In genomic region chr1:200778766-200779165, GRCh38 we compare ENCODE assay signal across 29 cellular contexts.
"Had no signal": no experiment of that assay in that cellular context is flagged by ENCODE, and none has a peak within 500 bp of the region (broad histone marks: within the 10 kb centered on the region; RNA-seq: fewer than 3 reads in every experiment).

No MANE protein-coding gene starts in this region.

- ATAC-seq: gastroesophageal sphincter; left lobe of liver; stimulated activated naive B cell treated with anti-CD40 and anti-IgM and Interleukin-4, amounts not matched to agents 10 μg/mL and 1 μg/mL and 100 μg/mL, for 72 hours; T-helper 17 cell had no signal

- H3K27me3 ChIP-seq: breast epithelium, gastroesophageal sphincter, ovary, stomach, tibial artery had no signal

- H3K9me3 Mint-ChIP-seq: activated CD4-positive, alpha-beta memory T cell treated with anti-CD3 and anti-CD28 coated beads, Interleukin-2, amount 10 ng/mL, durations not matched to agents 7 days and 5 days; activated naive CD8-positive, alpha-beta T cell treated with anti-CD3 and anti-CD28 coated beads, Interleukin-2, amount 10 ng/mL, durations not matched to agents 7 days and 5 days; central memory CD8-positive, alpha-beta T cell had no signal

- H3K4me1 Mint-ChIP-seq: activated naive CD4-positive, alpha-beta T cell treated with anti-CD3 and anti-CD28 coated beads, Interleukin-2, amount 10 ng/mL, durations not matched to agents 7 days and 5 days; central memory CD8-positive, alpha-beta T cell; nephron progenitor cell had no signal

- H3K36me3 Mint-ChIP-seq: activated naive CD4-positive, alpha-beta T cell treated with anti-CD3 and anti-CD28 coated beads, Interleukin-2, amount 10 ng/mL, durations not matched to agents 7 days and 5 days had no signal

- H3K4me1 ChIP-seq: breast epithelium, prostate gland had no signal

- H3K27ac Mint-ChIP-seq: activated CD4-positive, alpha-beta memory T cell treated with anti-CD3 and anti-CD28 coated beads, Interleukin-2, amount 10 ng/mL, durations not matched to agents 7 days and 5 days; activated CD4-positive, alpha-beta T cell treated with anti-CD3 and anti-CD28 coated beads, Interleukin-2, amount 10 ng/mL, durations not matched to agents 7 days and 5 days; activated naive CD4-positive, alpha-beta T cell treated with anti-CD3 and anti-CD28 coated beads, Interleukin-2, amount 10 ng/mL, durations not matched to agents 7 days and 5 days; activated naive CD8-positive, alpha-beta T cell treated with anti-CD3 and anti-CD28 coated beads, Interleukin-2, amount 10 ng/mL, durations not matched to agents 7 days and 5 days; activated T-cell treated with anti-CD3 and anti-CD28 coated beads, Interleukin-2, amount 50 U/mL, for 24 hours; stimulated activated naive B cell treated with anti-CD40 and anti-IgM and Interleukin-4, amounts not matched to agents 10 μg/mL and 1 μg/mL and 100 μg/mL, for 72 hours; T-helper 17 cell had no signal

- H3K4me3 Mint-ChIP-seq: activated CD4-positive, alpha-beta memory T cell treated with anti-CD3 and anti-CD28 coated beads, Interleukin-2, amount 10 ng/mL, durations not matched to agents 7 days and 5 days; activated CD4-positive, alpha-beta T cell treated with anti-CD3 and anti-CD28 coated beads, Interleukin-2, amount 10 ng/mL, durations not matched to agents 7 days and 5 days; activated naive CD4-positive, alpha-beta T cell treated with anti-CD3 and anti-CD28 coated beads, Interleukin-2, amount 10 ng/mL, durations not matched to agents 7 days and 5 days; activated naive CD8-positive, alpha-beta T cell treated with anti-CD3 and anti-CD28 coated beads, Interleukin-2, amount 10 ng/mL, durations not matched to agents 7 days and 5 days; activated T-cell treated with anti-CD3 and anti-CD28 coated beads, Interleukin-2, amount 50 U/mL, for 24 hours; central memory CD8-positive, alpha-beta T cell; naive B cell; nephron progenitor cell; stimulated activated naive B cell treated with anti-CD40 and anti-IgM and Interleukin-4, amounts not matched to agents 10 μg/mL and 1 μg/mL and 100 μg/mL, for 72 hours; T-helper 17 cell had no signal

- H3K36me3 ChIP-seq: breast epithelium, ovary, prostate gland had no signal

- DNase-seq: activated CD4-positive, alpha-beta memory T cell treated with anti-CD3 and anti-CD28 coated beads, Interleukin-2, amount 10 ng/mL, durations not matched to agents 7 days and 5 days; activated CD4-positive, alpha-beta T cell treated with anti-CD3 and anti-CD28 coated beads for 1 hour; activated CD4-positive, alpha-beta T cell treated with anti-CD3 and anti-CD28 coated beads, Interleukin-2, amount 10 ng/mL, durations not matched to agents 7 days and 5 days; activated CD8-positive, alpha-beta memory T cell treated with anti-CD3 and anti-CD28 coated beads, Interleukin-2, amount 50 U/mL, for 48 hours; activated gamma-delta T cell; activated naive CD4-positive, alpha-beta T cell treated with anti-CD3 and anti-CD28 coated beads, Interleukin-2, amount 10 ng/mL, durations not matched to agents 7 days and 5 days; activated naive CD8-positive, alpha-beta T cell treated with anti-CD3 and anti-CD28 coated beads, Interleukin-2, amount 10 ng/mL, durations not matched to agents 7 days and 5 days; activated T-cell treated with anti-CD3 and anti-CD28 coated beads, Interleukin-2, amount 50 U/mL, for 24 hours; amniotic stem cell; dermis blood vessel endothelial cell; effector CD4-positive, alpha-beta T cell; naive B cell; nephron progenitor cell; ovary; retina; stimulated activated CD4-positive, alpha-beta T cell treated with anti-CD3 and anti-CD28 coated beads, Interleukin-15, amount 100 ng/mL, for 24 hours; stimulated activated CD4-positive, alpha-beta T cell treated with anti-CD3 and anti-CD28 coated beads, Interleukin-2, amount 100 ng/mL, for 24 hours; stimulated activated naive B cell treated with anti-CD40 and anti-IgM and Interleukin-4, amounts not matched to agents 10 μg/mL and 1 μg/mL and 100 μg/mL, for 72 hours; stomach; T-helper 17 cell; T1000; tibial artery had no signal

- H3K27ac ChIP-seq: epithelial cell of prostate, ovary, prostate gland, tibial artery had no signal

- H3K9me3 ChIP-seq: breast epithelium, gastroesophageal sphincter, ovary, prostate gland, tibial artery had no signal

- H3K4me3 ChIP-seq: breast epithelium, gastroesophageal sphincter, lung, ovary, prostate gland, stomach, tibial artery had no signal

- H3K27me3 Mint-ChIP-seq: activated CD4-positive, alpha-beta T cell treated with anti-CD3 and anti-CD28 coated beads, Interleukin-2, amount 10 ng/mL, durations not matched to agents 7 days and 5 days; activated naive CD4-positive, alpha-beta T cell treated with anti-CD3 and anti-CD28 coated beads, Interleukin-2, amount 10 ng/mL, durations not matched to agents 7 days and 5 days; activated naive CD8-positive, alpha-beta T cell treated with anti-CD3 and anti-CD28 coated beads, Interleukin-2, amount 10 ng/mL, durations not matched to agents 7 days and 5 days; activated T-cell treated with anti-CD3 and anti-CD28 coated beads, Interleukin-2, amount 50 U/mL, for 24 hours; central memory CD8-positive, alpha-beta T cell; naive B cell; T-helper 17 cell had no signal
